ENCODE assay signal across 1 cellular context in genomic region chr12:23888396-23889068, GRCh38.
TF ChIP-seq lines count a peak whose summit lies in the region.

No MANE protein-coding gene starts in this region.

TF ChIP-seq in HepG2, 621 proteins besides CTCF, POLR2A, EP300 and RAD21 (continued from another document):
- TF ChIP-seq, protein P1, sequence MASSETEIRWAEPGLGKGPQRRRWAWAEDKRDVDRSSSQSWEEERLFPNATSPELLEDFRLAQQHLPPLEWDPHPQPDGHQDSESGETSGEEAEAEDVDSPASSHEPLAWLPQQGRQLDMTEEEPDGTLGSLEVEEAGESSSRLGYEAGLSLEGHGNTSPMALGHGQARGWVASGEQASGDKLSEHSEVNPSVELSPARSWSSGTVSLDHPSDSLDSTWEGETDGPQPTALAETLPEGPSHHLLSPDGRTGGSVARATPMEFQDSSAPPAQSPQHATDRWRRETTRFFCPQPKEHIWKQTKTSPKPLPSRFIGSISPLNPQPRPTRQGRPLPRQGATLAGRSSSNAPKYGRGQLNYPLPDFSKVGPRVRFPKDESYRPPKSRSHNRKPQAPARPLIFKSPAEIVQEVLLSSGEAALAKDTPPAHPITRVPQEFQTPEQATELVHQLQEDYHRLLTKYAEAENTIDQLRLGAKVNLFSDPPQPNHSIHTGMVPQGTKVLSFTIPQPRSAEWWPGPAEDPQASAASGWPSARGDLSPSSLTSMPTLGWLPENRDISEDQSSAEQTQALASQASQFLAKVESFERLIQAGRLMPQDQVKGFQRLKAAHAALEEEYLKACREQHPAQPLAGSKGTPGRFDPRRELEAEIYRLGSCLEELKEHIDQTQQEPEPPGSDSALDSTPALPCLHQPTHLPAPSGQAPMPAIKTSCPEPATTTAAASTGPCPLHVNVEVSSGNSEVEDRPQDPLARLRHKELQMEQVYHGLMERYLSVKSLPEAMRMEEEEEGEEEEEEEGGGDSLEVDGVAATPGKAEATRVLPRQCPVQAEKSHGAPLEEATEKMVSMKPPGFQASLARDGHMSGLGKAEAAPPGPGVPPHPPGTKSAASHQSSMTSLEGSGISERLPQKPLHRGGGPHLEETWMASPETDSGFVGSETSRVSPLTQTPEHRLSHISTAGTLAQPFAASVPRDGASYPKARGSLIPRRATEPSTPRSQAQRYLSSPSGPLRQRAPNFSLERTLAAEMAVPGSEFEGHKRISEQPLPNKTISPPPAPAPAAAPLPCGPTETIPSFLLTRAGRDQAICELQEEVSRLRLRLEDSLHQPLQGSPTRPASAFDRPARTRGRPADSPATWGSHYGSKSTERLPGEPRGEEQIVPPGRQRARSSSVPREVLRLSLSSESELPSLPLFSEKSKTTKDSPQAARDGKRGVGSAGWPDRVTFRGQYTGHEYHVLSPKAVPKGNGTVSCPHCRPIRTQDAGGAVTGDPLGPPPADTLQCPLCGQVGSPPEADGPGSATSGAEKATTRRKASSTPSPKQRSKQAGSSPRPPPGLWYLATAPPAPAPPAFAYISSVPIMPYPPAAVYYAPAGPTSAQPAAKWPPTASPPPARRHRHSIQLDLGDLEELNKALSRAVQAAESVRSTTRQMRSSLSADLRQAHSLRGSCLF (CRISPR knock-in tag; IDR thresholded peaks at IDR 0.05; ENCODE audit: borderline replicate concordance), result no peak
- TF ChIP-seq SRSF1 (optimal IDR thresholded peaks at IDR 0.05; ENCODE audit: low read depth, low read length) (no peak), TEF (CRISPR knock-in tag; IDR thresholded peaks at IDR 0.05) (no peak), DNMT1 (CRISPR knock-in tag; IDR thresholded peaks at IDR 0.05) (no peak), CEBPB (IDR thresholded peaks at IDR 0.05; ENCODE audit: borderline replicate concordance, low read depth, low read length) (peak; percentile 61), CAMTA2 (CRISPR knock-in tag; IDR thresholded peaks at IDR 0.05; ENCODE audit: borderline replicate concordance) (no peak), ZNF609 (CRISPR knock-in tag; IDR thresholded peaks at IDR 0.05; ENCODE audit: borderline replicate concordance) (no peak), SRSF4 (IDR thresholded peaks at IDR 0.05; ENCODE audit: low read depth, low read length, poor library complexity, severe bottlenecking) (no peak), ZSCAN31 (CRISPR knock-in tag; IDR thresholded peaks at IDR 0.05; ENCODE audit: low read depth) (no peak), KAT2B (IDR thresholded peaks at IDR 0.05; ENCODE audit: borderline replicate concordance, low read depth, low read length) (no peak), ZNF562 (CRISPR knock-in tag; IDR thresholded peaks at IDR 0.05; ENCODE audit: borderline replicate concordance) (no peak), DZIP1 (CRISPR knock-in tag; IDR thresholded peaks at IDR 0.05) (no peak), ZNF746 (CRISPR knock-in tag; IDR thresholded peaks at IDR 0.05) (no peak), MAFK (conservative IDR thresholded peaks at IDR 0.05 in 1 of 2, IDR thresholded peaks at IDR 0.05 in 1 of 2; ENCODE audit: low read length in 2 of 2) (peak; percentile 70 to 83), NFKB2 (CRISPR knock-in tag; IDR thresholded peaks at IDR 0.05; ENCODE audit: borderline replicate concordance) (no peak), ZNF513 (CRISPR knock-in tag; conservative IDR thresholded peaks at IDR 0.05) (no peak), EED (CRISPR knock-in tag; IDR thresholded peaks at IDR 0.05) (no peak), PCBP1 (IDR thresholded peaks at IDR 0.05; ENCODE audit: borderline replicate concordance, low read depth, low read length) (no peak), FOSL1 (CRISPR knock-in tag; IDR thresholded peaks at IDR 0.05; ENCODE audit: borderline replicate concordance) (no peak), KAT7 (CRISPR knock-in tag; IDR thresholded peaks at IDR 0.05; ENCODE audit: borderline replicate concordance) (no peak), MTA1 (CRISPR knock-in tag; IDR thresholded peaks at IDR 0.05; ENCODE audit: borderline replicate concordance) (no peak)
- TF ChIP-seq, protein P2, sequence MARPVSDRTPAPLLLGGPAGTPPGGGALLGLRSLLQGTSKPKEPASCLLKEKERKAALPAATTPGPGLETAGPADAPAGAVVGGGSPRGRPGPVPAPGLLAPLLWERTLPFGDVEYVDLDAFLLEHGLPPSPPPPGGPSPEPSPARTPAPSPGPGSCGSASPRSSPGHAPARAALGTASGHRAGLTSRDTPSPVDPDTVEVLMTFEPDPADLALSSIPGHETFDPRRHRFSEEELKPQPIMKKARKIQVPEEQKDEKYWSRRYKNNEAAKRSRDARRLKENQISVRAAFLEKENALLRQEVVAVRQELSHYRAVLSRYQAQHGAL (CRISPR knock-in tag; IDR thresholded peaks at IDR 0.05; ENCODE audit: not compliant biosample characterization), result no peak
- TF ChIP-seq, protein P3, sequence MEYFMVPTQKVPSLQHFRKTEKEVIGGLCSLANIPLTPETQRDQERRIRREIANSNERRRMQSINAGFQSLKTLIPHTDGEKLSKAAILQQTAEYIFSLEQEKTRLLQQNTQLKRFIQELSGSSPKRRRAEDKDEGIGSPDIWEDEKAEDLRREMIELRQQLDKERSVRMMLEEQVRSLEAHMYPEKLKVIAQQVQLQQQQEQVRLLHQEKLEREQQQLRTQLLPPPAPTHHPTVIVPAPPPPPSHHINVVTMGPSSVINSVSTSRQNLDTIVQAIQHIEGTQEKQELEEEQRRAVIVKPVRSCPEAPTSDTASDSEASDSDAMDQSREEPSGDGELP (IDR thresholded peaks at IDR 0.05; ENCODE audit: borderline replicate concordance, low read depth), result no peak
TF ChIP-seq in HepG2: peak in this region for 3.
